ENCODE assay signal across 21 cellular contexts in genomic region chr4:184643726-184644125, GRCh38. TPM values are rescaled to one million over a fixed set of nuclear protein-coding genes. Genes with fewer than 3 reads are reported as not detected.
DNase-seq lines count a peak whose midpoint lies in the region; ATAC-seq and TF ChIP-seq lines count a peak whose summit lies in the region.
"Had no signal": no experiment of that assay in that cellular context is flagged by ENCODE, and none has a peak within 500 bp of the region (broad histone marks: within the 10 kb centered on the region; RNA-seq: fewer than 3 reads in every experiment).

No MANE protein-coding gene starts in this region.

- H3K4me1 ChIP-seq in adrenal gland (replicated peaks in 1 of 2), result peaks cover 38 to 55% of the 10 kb centered on the region in 2 donors

- H3K27ac Mint-ChIP-seq in activated T-cell treated with anti-CD3 and anti-CD28 coated beads, Interleukin-2, amount 50 U/mL, for 24 hours, result peak overlapping the region; percentile 55
- H3K27ac Mint-ChIP-seq in WTC11 (peak overlapping the region; percentile 89), chondrocyte (ENCODE audit: unreplicated experiment) (peak overlapping the region; percentile 82)
- peak overlapping the region; percentile 87 for H3K27ac Mint-ChIP-seq in stimulated activated effector memory CD8-positive, alpha-beta T cell treated with anti-CD3 and anti-CD28 coated beads, Interleukin-12 subunit alpha, Interleukin-12 subunit beta, amount 100 ng/mL, for 72 hours
- H3K27ac Mint-ChIP-seq: activated B cell treated with CpG ODN at 0.5 μM for 24 hours, T-helper 17 cell had no signal

- no peak overlapping the region for H3K27ac ChIP-seq in adrenal gland
- H3K27ac ChIP-seq: breast epithelium had no signal

- no peaks in the 10 kb centered on the region for H3K9me3 ChIP-seq in adrenal gland (replicated peaks in 1 of 3)
- H3K9me3 ChIP-seq: breast epithelium had no signal

- 78 to 100% (median 84%) methylated on average over 1 of the region's 1 CpG for WGBS in adrenal gland, 4 donors

- no peak overlapping the region for H3K4me3 Mint-ChIP-seq in activated T-cell treated with anti-CD3 and anti-CD28 coated beads, Interleukin-2, amount 50 U/mL, for 24 hours
- peak overlapping the region; percentile 29 for H3K4me3 Mint-ChIP-seq in WTC11
- no peak overlapping the region for H3K4me3 Mint-ChIP-seq in chondrocyte (ENCODE audit: unreplicated experiment)
- H3K4me3 Mint-ChIP-seq in stimulated activated effector memory CD8-positive, alpha-beta T cell treated with anti-CD3 and anti-CD28 coated beads, Interleukin-12 subunit alpha, Interleukin-12 subunit beta, amount 100 ng/mL, for 72 hours, result peak overlapping the region; percentile 98
- H3K4me3 Mint-ChIP-seq: activated B cell treated with CpG ODN at 0.5 μM for 24 hours; activated naive CD4-positive, alpha-beta T cell treated with anti-CD3 and anti-CD28 coated beads, Interleukin-2, amount 50 U/mL, for 24 hours; T-helper 17 cell had no signal

- H3K9me3 Mint-ChIP-seq in activated T-cell treated with anti-CD3 and anti-CD28 coated beads, Interleukin-2, amount 50 U/mL, for 24 hours, result no peaks in the 10 kb centered on the region
- no peaks in the 10 kb centered on the region for H3K9me3 Mint-ChIP-seq in WTC11
- H3K9me3 Mint-ChIP-seq in chondrocyte (ENCODE audit: low read depth), result no peaks in the 10 kb centered on the region
- no peaks in the 10 kb centered on the region for H3K9me3 Mint-ChIP-seq in stimulated activated effector memory CD8-positive, alpha-beta T cell treated with anti-CD3 and anti-CD28 coated beads, Interleukin-12 subunit alpha, Interleukin-12 subunit beta, amount 100 ng/mL, for 72 hours
- H3K9me3 Mint-ChIP-seq: activated B cell treated with CpG ODN at 0.5 μM for 24 hours; activated naive CD4-positive, alpha-beta T cell treated with anti-CD3 and anti-CD28 coated beads, Interleukin-2, amount 50 U/mL, for 24 hours had no signal

- no peaks in the 10 kb centered on the region for H3K27me3 Mint-ChIP-seq in activated T-cell treated with anti-CD3 and anti-CD28 coated beads, Interleukin-2, amount 50 U/mL, for 24 hours
- H3K27me3 Mint-ChIP-seq in WTC11 (ENCODE audit: low read depth) (no peaks in the 10 kb centered on the region), chondrocyte (ENCODE audit: low read depth) (no peaks in the 10 kb centered on the region)
- H3K27me3 Mint-ChIP-seq: activated B cell treated with CpG ODN at 0.5 μM for 24 hours; activated naive CD4-positive, alpha-beta T cell treated with anti-CD3 and anti-CD28 coated beads, Interleukin-2, amount 50 U/mL, for 24 hours; T-helper 17 cell had no signal

- H3K36me3 ChIP-seq in adrenal gland (replicated peaks in 1 of 2), result no peaks in the 10 kb centered on the region
- H3K36me3 ChIP-seq: breast epithelium had no signal

- TF ChIP-seq POLR2A in adrenal gland (IDR thresholded peaks at IDR 0.05), result no peak

- H3K27me3 ChIP-seq in adrenal gland, result no peaks in the 10 kb centered on the region
- H3K27me3 ChIP-seq: breast epithelium had no signal

- intact Hi-C loops in adrenal gland (cut with DNase I), result no loop called here

- H3K4me1 Mint-ChIP-seq in activated T-cell treated with anti-CD3 and anti-CD28 coated beads, Interleukin-2, amount 50 U/mL, for 24 hours (ENCODE audit: low read depth), result peaks cover 76% of the 10 kb centered on the region
- H3K4me1 Mint-ChIP-seq in WTC11 (peaks cover 79% of the 10 kb centered on the region), chondrocyte (ENCODE audit: low read depth) (peaks cover 52% of the 10 kb centered on the region)
- H3K4me1 Mint-ChIP-seq in stimulated activated effector memory CD8-positive, alpha-beta T cell treated with anti-CD3 and anti-CD28 coated beads, Interleukin-12 subunit alpha, Interleukin-12 subunit beta, amount 100 ng/mL, for 72 hours, result peaks cover 77% of the 10 kb centered on the region

- CTCF ChIA-PET in WTC11 (lab: Charles Lee), result interaction anchor here (1.6 kb wide), 1 partner anchor 380 kb away, joined by 6 read pairs; no protein-coding TSS in a partner anchor

- H3K4me3 ChIP-seq in adrenal gland, result no peak overlapping the region
- H3K4me3 ChIP-seq: breast epithelium had no signal

- peaks cover 89% of the 10 kb centered on the region for H3K36me3 Mint-ChIP-seq in activated T-cell treated with anti-CD3 and anti-CD28 coated beads, Interleukin-2, amount 50 U/mL, for 24 hours (ENCODE audit: low read depth)
- H3K36me3 Mint-ChIP-seq in WTC11 (peaks cover 1% of the 10 kb centered on the region; the same call in 1 of the 2 replicates), chondrocyte (ENCODE audit: low read depth) (peaks cover 4% of the 10 kb centered on the region)
- peaks cover 99% of the 10 kb centered on the region for H3K36me3 Mint-ChIP-seq in stimulated activated effector memory CD8-positive, alpha-beta T cell treated with anti-CD3 and anti-CD28 coated beads, Interleukin-12 subunit alpha, Interleukin-12 subunit beta, amount 100 ng/mL, for 72 hours

- POLR2A ChIA-PET in WTC11 (lab: Charles Lee), result interaction anchor here (0.6 kb wide), 1 partner anchor 30 kb away, joined by 3 read pairs; no protein-coding TSS in a partner anchor

- ATAC-seq in WTC11, result no peak
- peak; percentile 43 for ATAC-seq in stimulated activated effector memory CD8-positive, alpha-beta T cell treated with anti-CD3 and anti-CD28 coated beads, Interleukin-12 subunit alpha, Interleukin-12 subunit beta, amount 100 ng/mL, for 72 hours
- ATAC-seq in HG02642 (IDR thresholded peaks at IDR 0.05; ENCODE audit: poor library complexity, unreplicated experiment), result no peak
- ATAC-seq: left colon, sciatic nerve, T-helper 17 cell had no signal

- DNase-seq in activated T-cell treated with anti-CD3 and anti-CD28 coated beads, Interleukin-2, amount 50 U/mL, for 24 hours, result no peak
- no peak for DNase-seq in activated T-cell treated with anti-CD3 and anti-CD28 coated beads for 4 hours
- DNase-seq in WTC11 (ENCODE audit: low spot score), result no peak
- no peak for DNase-seq in chondrocyte (ENCODE audit: low spot score)
- no peak for DNase-seq in stimulated activated effector memory CD8-positive, alpha-beta T cell treated with anti-CD3 and anti-CD28 coated beads, Interleukin-12 subunit alpha, Interleukin-12 subunit beta, amount 100 ng/mL, for 72 hours (ENCODE audit: low spot score in 2 of 2)
- DNase-seq in NCI-H526 (lab: John Stamatoyannopoulos, UW), result no peak
- no peak for DNase-seq in adrenal gland
- DNase-seq: activated B cell treated with CpG ODN at 0.5 μM for 24 hours; activated CD8-positive, alpha-beta memory T cell treated with anti-CD3 and anti-CD28 coated beads, Interleukin-2, amount 50 U/mL, for 48 hours; DMS79; GOT3; left colon; NCI-H1930; NCI-H446 treated with DMSO at 0.1 percent for 48 hours; nucleus accumbens; stimulated activated naive CD4-positive, alpha-beta T cell treated with Interleukin-2 at 50 U/mL for 16 hours; T-helper 17 cell had no signal

- TF ChIP-seq CTCF in WTC11 (IDR thresholded peaks at IDR 0.05) (no peak), chondrocyte (IDR thresholded peaks at IDR 0.05) (no peak), adrenal gland (IDR thresholded peaks at IDR 0.05) (no peak)

TF ChIP-seq in WTC11, 78 proteins besides CTCF, POLR2A, EP300 and RAD21:
- TF ChIP-seq USF2 (CRISPR knock-in tag; IDR thresholded peaks at IDR 0.05), result no peak
- TF ChIP-seq JAZF1 (CRISPR knock-in tag; IDR thresholded peaks at IDR 0.05), result no peak
- TF ChIP-seq IRF2 (CRISPR knock-in tag; IDR thresholded peaks at IDR 0.05; ENCODE audit: borderline replicate concordance, low read depth), result no peak
- TF ChIP-seq NFE2L1 (CRISPR knock-in tag; IDR thresholded peaks at IDR 0.05), result no peak
- no peak for TF ChIP-seq GABPB1 (CRISPR knock-in tag; IDR thresholded peaks at IDR 0.05)
- no peak for TF ChIP-seq SMAD4 (CRISPR knock-in tag; IDR thresholded peaks at IDR 0.05)
- TF ChIP-seq AFF4 (CRISPR knock-in tag; IDR thresholded peaks at IDR 0.05; ENCODE audit: borderline replicate concordance), result no peak

RNA-seq across cellular contexts. Expression of gene CASP3, which starts 5.5 kb away (rescaled TPM):
- total RNA-seq in WTC11 (2021), result 54.2 to 78.9 TPM (median 63.2 TPM) in 3 replicates
- total RNA-seq in chondrocyte, result 27.4 to 31.8 TPM (median 31.5 TPM) in 3 replicates
- 10 to 100 TPM; 11.2 to 25.6 (median 19.4) TPM for total RNA-seq in adrenal gland
- polyA plus RNA-seq in adrenal gland, result 10 to 100 TPM in 1 of 3 donors, 1 to 10 TPM in 2; 8.5 to 25.3 (median 10.0) TPM

RNA-seq across cellular contexts. Expression of gene PRIMPOL, which starts 5.8 kb away (rescaled TPM):
- total RNA-seq in WTC11 (2021), result 8.3 to 13.4 TPM (median 9.6 TPM) in 3 replicates
- 11.3 to 14.5 TPM (median 12.7 TPM) in 3 replicates for total RNA-seq in chondrocyte
- 10 to 100 TPM in 5 of 8 donors, 1 to 10 TPM in 3; 7.5 to 24.5 (median 12.3) TPM for total RNA-seq in adrenal gland
- polyA plus RNA-seq in adrenal gland, result 10 to 100 TPM in 2 of 3 donors, 1 to 10 TPM in 1; 9.6 to 66.2 (median 38.1) TPM

Comparison
In these comparisons a context has a peak if more than half of its experiments do, and no peak if none do; other contexts are left out.
1. H3K4me3 Mint-ChIP-seq: peak in WTC11 (single experiment) and stimulated activated effector memory CD8-positive, alpha-beta T cell treated with anti-CD3 and anti-CD28 coated beads, Interleukin-12 subunit alpha, Interleukin-12 subunit beta, amount 100 ng/mL, for 72 hours (single experiment); none in activated T-cell treated with anti-CD3 and anti-CD28 coated beads, Interleukin-2, amount 50 U/mL, for 24 hours (single experiment) and chondrocyte (single experiment).
2. Peak in every context shown above with its lines, with median percentiles within 50 percentile points of each other: H3K27ac Mint-ChIP-seq.